2 cellular contexts compared by ENCODE assay signal in the genomic region with DNA sequence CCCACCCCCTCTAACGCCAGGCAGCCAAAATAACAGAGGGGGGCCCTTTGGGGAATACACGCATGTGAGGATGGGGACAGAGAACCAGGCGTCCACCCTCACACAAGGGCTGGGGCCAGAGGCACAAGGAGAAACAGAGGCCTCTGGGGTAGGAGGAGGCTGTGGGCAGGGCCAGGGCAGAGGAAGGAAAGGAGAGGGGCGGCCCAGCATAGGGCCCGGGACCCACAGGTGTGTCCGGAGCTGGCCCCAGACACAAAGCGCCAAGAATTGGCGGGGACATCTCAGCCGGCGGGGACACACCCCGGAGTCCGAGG.
TF ChIP-seq lines count a peak whose summit lies in the region.

No MANE protein-coding gene starts in this region.

TF ChIP-seq in SK-N-SH, 30 proteins besides CTCF, POLR2A, EP300 and RAD21 (continued from another document):
- TF ChIP-seq, protein P1, sequence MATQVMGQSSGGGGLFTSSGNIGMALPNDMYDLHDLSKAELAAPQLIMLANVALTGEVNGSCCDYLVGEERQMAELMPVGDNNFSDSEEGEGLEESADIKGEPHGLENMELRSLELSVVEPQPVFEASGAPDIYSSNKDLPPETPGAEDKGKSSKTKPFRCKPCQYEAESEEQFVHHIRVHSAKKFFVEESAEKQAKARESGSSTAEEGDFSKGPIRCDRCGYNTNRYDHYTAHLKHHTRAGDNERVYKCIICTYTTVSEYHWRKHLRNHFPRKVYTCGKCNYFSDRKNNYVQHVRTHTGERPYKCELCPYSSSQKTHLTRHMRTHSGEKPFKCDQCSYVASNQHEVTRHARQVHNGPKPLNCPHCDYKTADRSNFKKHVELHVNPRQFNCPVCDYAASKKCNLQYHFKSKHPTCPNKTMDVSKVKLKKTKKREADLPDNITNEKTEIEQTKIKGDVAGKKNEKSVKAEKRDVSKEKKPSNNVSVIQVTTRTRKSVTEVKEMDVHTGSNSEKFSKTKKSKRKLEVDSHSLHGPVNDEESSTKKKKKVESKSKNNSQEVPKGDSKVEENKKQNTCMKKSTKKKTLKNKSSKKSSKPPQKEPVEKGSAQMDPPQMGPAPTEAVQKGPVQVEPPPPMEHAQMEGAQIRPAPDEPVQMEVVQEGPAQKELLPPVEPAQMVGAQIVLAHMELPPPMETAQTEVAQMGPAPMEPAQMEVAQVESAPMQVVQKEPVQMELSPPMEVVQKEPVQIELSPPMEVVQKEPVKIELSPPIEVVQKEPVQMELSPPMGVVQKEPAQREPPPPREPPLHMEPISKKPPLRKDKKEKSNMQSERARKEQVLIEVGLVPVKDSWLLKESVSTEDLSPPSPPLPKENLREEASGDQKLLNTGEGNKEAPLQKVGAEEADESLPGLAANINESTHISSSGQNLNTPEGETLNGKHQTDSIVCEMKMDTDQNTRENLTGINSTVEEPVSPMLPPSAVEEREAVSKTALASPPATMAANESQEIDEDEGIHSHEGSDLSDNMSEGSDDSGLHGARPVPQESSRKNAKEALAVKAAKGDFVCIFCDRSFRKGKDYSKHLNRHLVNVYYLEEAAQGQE (IDR thresholded peaks at IDR 0.05; ENCODE audit: low read depth, low read length): no peak
- TF ChIP-seq FOXJ3 (CRISPR knock-in tag; IDR thresholded peaks at IDR 0.05) (no peak), NFIC (IDR thresholded peaks at IDR 0.05; ENCODE audit: borderline replicate concordance) (no peak), FOXM1 (IDR thresholded peaks at IDR 0.05; ENCODE audit: low read depth) (no peak), SIN3A (IDR thresholded peaks at IDR 0.05; ENCODE audit: borderline replicate concordance, low read depth, low read length) (no peak), NRF1 (IDR thresholded peaks at IDR 0.05; ENCODE audit: low read depth, low read length) (no peak)
- TF ChIP-seq, protein P2, sequence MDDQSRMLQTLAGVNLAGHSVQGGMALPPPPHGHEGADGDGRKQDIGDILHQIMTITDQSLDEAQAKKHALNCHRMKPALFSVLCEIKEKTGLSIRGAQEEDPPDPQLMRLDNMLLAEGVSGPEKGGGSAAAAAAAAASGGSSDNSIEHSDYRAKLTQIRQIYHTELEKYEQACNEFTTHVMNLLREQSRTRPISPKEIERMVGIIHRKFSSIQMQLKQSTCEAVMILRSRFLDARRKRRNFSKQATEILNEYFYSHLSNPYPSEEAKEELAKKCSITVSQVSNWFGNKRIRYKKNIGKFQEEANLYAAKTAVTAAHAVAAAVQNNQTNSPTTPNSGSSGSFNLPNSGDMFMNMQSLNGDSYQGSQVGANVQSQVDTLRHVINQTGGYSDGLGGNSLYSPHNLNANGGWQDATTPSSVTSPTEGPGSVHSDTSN (IDR thresholded peaks at IDR 0.05): no peak
- TF ChIP-seq, protein P3, sequence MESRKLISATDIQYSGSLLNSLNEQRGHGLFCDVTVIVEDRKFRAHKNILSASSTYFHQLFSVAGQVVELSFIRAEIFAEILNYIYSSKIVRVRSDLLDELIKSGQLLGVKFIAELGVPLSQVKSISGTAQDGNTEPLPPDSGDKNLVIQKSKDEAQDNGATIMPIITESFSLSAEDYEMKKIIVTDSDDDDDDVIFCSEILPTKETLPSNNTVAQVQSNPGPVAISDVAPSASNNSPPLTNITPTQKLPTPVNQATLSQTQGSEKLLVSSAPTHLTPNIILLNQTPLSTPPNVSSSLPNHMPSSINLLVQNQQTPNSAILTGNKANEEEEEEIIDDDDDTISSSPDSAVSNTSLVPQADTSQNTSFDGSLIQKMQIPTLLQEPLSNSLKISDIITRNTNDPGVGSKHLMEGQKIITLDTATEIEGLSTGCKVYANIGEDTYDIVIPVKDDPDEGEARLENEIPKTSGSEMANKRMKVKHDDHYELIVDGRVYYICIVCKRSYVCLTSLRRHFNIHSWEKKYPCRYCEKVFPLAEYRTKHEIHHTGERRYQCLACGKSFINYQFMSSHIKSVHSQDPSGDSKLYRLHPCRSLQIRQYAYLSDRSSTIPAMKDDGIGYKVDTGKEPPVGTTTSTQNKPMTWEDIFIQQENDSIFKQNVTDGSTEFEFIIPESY (IDR thresholded peaks at IDR 0.05; ENCODE audit: borderline replicate concordance, low read depth): no peak

TF ChIP-seq in SK-N-SH treated with all-trans-retinoic acid at 6 μM for 48 hours, 23 proteins besides CTCF, POLR2A, EP300 and RAD21 (continued from another document):
- TF ChIP-seq, protein P4, sequence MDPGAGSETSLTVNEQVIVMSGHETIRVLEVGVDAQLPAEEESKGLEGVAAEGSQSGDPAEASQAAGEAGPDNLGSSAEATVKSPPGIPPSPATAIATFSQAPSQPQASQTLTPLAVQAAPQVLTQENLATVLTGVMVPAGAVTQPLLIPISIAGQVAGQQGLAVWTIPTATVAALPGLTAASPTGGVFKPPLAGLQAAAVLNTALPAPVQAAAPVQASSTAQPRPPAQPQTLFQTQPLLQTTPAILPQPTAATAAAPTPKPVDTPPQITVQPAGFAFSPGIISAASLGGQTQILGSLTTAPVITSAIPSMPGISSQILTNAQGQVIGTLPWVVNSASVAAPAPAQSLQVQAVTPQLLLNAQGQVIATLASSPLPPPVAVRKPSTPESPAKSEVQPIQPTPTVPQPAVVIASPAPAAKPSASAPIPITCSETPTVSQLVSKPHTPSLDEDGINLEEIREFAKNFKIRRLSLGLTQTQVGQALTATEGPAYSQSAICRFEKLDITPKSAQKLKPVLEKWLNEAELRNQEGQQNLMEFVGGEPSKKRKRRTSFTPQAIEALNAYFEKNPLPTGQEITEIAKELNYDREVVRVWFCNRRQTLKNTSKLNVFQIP (CRISPR knock-in tag; IDR thresholded peaks at IDR 0.05; ENCODE audit: borderline replicate concordance, low read depth): no peak
- TF ChIP-seq, protein P5, sequence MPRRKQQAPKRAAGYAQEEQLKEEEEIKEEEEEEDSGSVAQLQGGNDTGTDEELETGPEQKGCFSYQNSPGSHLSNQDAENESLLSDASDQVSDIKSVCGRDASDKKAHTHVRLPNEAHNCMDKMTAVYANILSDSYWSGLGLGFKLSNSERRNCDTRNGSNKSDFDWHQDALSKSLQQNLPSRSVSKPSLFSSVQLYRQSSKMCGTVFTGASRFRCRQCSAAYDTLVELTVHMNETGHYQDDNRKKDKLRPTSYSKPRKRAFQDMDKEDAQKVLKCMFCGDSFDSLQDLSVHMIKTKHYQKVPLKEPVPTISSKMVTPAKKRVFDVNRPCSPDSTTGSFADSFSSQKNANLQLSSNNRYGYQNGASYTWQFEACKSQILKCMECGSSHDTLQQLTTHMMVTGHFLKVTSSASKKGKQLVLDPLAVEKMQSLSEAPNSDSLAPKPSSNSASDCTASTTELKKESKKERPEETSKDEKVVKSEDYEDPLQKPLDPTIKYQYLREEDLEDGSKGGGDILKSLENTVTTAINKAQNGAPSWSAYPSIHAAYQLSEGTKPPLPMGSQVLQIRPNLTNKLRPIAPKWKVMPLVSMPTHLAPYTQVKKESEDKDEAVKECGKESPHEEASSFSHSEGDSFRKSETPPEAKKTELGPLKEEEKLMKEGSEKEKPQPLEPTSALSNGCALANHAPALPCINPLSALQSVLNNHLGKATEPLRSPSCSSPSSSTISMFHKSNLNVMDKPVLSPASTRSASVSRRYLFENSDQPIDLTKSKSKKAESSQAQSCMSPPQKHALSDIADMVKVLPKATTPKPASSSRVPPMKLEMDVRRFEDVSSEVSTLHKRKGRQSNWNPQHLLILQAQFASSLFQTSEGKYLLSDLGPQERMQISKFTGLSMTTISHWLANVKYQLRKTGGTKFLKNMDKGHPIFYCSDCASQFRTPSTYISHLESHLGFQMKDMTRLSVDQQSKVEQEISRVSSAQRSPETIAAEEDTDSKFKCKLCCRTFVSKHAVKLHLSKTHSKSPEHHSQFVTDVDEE (CRISPR knock-in tag; IDR thresholded peaks at IDR 0.05): no peak
- TF ChIP-seq, protein P6, sequence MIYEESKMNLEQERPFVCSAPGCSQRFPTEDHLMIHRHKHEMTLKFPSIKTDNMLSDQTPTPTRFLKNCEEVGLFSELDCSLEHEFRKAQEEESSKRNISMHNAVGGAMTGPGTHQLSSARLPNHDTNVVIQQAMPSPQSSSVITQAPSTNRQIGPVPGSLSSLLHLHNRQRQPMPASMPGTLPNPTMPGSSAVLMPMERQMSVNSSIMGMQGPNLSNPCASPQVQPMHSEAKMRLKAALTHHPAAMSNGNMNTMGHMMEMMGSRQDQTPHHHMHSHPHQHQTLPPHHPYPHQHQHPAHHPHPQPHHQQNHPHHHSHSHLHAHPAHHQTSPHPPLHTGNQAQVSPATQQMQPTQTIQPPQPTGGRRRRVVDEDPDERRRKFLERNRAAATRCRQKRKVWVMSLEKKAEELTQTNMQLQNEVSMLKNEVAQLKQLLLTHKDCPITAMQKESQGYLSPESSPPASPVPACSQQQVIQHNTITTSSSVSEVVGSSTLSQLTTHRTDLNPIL (CRISPR knock-in tag; IDR thresholded peaks at IDR 0.05; ENCODE audit: low read depth): no peak
- no peak for TF ChIP-seq ESRRG (CRISPR knock-in tag; IDR thresholded peaks at IDR 0.05)
